ENCODE assay signal across 7 cellular contexts in genomic region chr15:62420371-62420770, GRCh38. TPM values are rescaled to one million over a fixed set of nuclear protein-coding genes. Genes with fewer than 3 reads are reported as not detected.
DNase-seq lines count a peak whose midpoint lies in the region; ATAC-seq, FAIRE-seq and TF ChIP-seq lines count a peak whose summit lies in the region.
"Not testable (repeated sequence)": the region's sequence is repeated elsewhere in the genome, so short reads cannot be mapped to it uniquely, and the experiment has no call there.

No MANE protein-coding gene starts in this region.

- not testable (repeated sequence) for H3K4ac ChIP-seq in mesenchymal stem cell (ENCODE audit: low read depth in 1 of 2, low read length in 2 of 2)

- H2AFZ ChIP-seq in mesenchymal stem cell (ENCODE audit: low read depth, low read length): not testable (repeated sequence)

- not testable (repeated sequence) for H3K9me3 Mint-ChIP-seq in Caco-2 (ENCODE audit: unreplicated experiment); endodermal cell; progenitor cell of endocrine pancreas (ENCODE audit: low read depth)

- not testable (repeated sequence) for H3K27me3 ChIP-seq in Caco-2 (replicated peaks; ENCODE audit: control insufficient read depth, insufficient read depth, low read length); endodermal cell (ENCODE audit: control insufficient read depth, insufficient read depth, low read length, poor library complexity, severe bottlenecking); kidney epithelial cell (ENCODE audit: control insufficient read depth, insufficient read depth, low read length); mesenchymal stem cell (ENCODE audit: control insufficient read depth in 1 of 2, insufficient read depth in 1 of 2, low read length in 2 of 2); thoracic aorta (replicated peaks; ENCODE audit: insufficient read depth)

- CTCF ChIA-PET in Caco-2 (lab: Charles Lee): not testable (repeated sequence)

- intact Hi-C loops in Caco-2 (cut with micrococcal nuclease; ENCODE audit: unreplicated experiment): not testable (repeated sequence)

- H3K27ac Mint-ChIP-seq in Caco-2 (ENCODE audit: unreplicated experiment) (peak overlapping the region; percentile 83), endodermal cell (peak overlapping the region; percentile 72), progenitor cell of endocrine pancreas (peak overlapping the region; percentile 86)

- not testable (repeated sequence) for ATAC-seq in thoracic aorta (ENCODE audit: insufficient number of reproducible peaks, low FRiP score, low read depth)

- POLR2A ChIA-PET in Caco-2 (lab: Charles Lee): not testable (repeated sequence)

- TF ChIP-seq CTCF in Caco-2 (IDR thresholded peaks at IDR 0.05; ENCODE audit: insufficient read depth in 1 of 2, low read depth in 1 of 2, low read length in 1 of 2, severe bottlenecking in 1 of 2, unreplicated experiment in 1 of 2); endodermal cell (conservative IDR thresholded peaks at IDR 0.05); kidney epithelial cell (IDR thresholded peaks at IDR 0.05; ENCODE audit: insufficient read depth, low read length, poor library complexity, severe bottlenecking); progenitor cell of endocrine pancreas (IDR thresholded peaks at IDR 0.05; ENCODE audit: unreplicated experiment); thoracic aorta (IDR thresholded peaks at IDR 0.05): not testable (repeated sequence)

- H3K27me3 Mint-ChIP-seq in Caco-2 (ENCODE audit: insufficient read depth, unreplicated experiment); endodermal cell (ENCODE audit: insufficient read depth); progenitor cell of endocrine pancreas: not testable (repeated sequence)

- H3K4me3 ChIP-seq in Caco-2 (ENCODE audit: low read depth, low read length); endodermal cell (ENCODE audit: low read length); kidney epithelial cell (ENCODE audit: low read depth, low read length); mesenchymal stem cell (ENCODE audit: insufficient read depth in 1 of 2, low read depth in 1 of 2, low read length in 2 of 2); thoracic aorta: not testable (repeated sequence)

- peaks cover 29% of the 10 kb centered on the region for H3K36me3 Mint-ChIP-seq in Caco-2 (ENCODE audit: insufficient read depth, unreplicated experiment)
- not testable (repeated sequence) for H3K36me3 Mint-ChIP-seq in endodermal cell (ENCODE audit: low read depth); progenitor cell of endocrine pancreas (ENCODE audit: insufficient read depth)

- H4K8ac ChIP-seq in mesenchymal stem cell (ENCODE audit: low read length): not testable (repeated sequence)

- not testable (repeated sequence) for H3K9me3 ChIP-seq in Caco-2; endodermal cell (ENCODE audit: control insufficient read depth, low read length); mesenchymal stem cell (ENCODE audit: control insufficient read depth, low read length); thoracic aorta

- not testable (repeated sequence) for H3K14ac ChIP-seq in mesenchymal stem cell (ENCODE audit: low read length in 2 of 2)

- not testable (repeated sequence) for H4K91ac ChIP-seq in mesenchymal stem cell (ENCODE audit: low read length)

- not testable (repeated sequence) for H3K36me3 ChIP-seq in Caco-2 (ENCODE audit: control insufficient read depth, insufficient read depth, low read length); endodermal cell (ENCODE audit: control insufficient read depth, insufficient read depth, low read length); kidney epithelial cell (ENCODE audit: control insufficient read depth, insufficient read depth, low read length); mesenchymal stem cell (ENCODE audit: control insufficient read depth in 1 of 2, insufficient read depth in 2 of 2, low read depth in 1 of 2, low read length in 2 of 2); thoracic aorta

- not testable (repeated sequence) for H2BK5ac ChIP-seq in mesenchymal stem cell (ENCODE audit: low read depth, low read length, poor library complexity, severe bottlenecking)

- H2BK12ac ChIP-seq in mesenchymal stem cell (ENCODE audit: low read length in 2 of 2): not testable (repeated sequence)

- not testable (repeated sequence) for H3K18ac ChIP-seq in mesenchymal stem cell (ENCODE audit: low read depth in 1 of 2, low read length in 2 of 2)

- not testable (repeated sequence) for H2BK120ac ChIP-seq in mesenchymal stem cell (ENCODE audit: low read depth, low read length)

- H3K4me1 Mint-ChIP-seq in Caco-2 (ENCODE audit: low read depth, unreplicated experiment) (peaks cover 20% of the 10 kb centered on the region), endodermal cell (peaks cover 50% of the 10 kb centered on the region), progenitor cell of endocrine pancreas (ENCODE audit: low read depth) (peaks cover 21% of the 10 kb centered on the region)

- not testable (repeated sequence) for H2AK5ac ChIP-seq in mesenchymal stem cell (ENCODE audit: low read length, severe bottlenecking)

- H3K4me1 ChIP-seq in Caco-2 (peaks cover 56% of the 10 kb centered on the region), endodermal cell (ENCODE audit: control insufficient read depth, insufficient read depth, low read length) (peaks cover 22% of the 10 kb centered on the region), mesenchymal stem cell (ENCODE audit: control insufficient read depth, insufficient read depth, low read depth, low read length) (peaks cover 12% of the 10 kb centered on the region), thoracic aorta (ENCODE audit: control insufficient read depth in 1 of 2, low read depth in 2 of 2) (peaks cover 15 to 47% of the 10 kb centered on the region in 2 donors)

- DNase-seq in Caco-2: peak; percentile 33 to 40
- peak; percentile 78 for DNase-seq in RCC 7860 (ENCODE audit: low spot score)
- not testable (repeated sequence) for DNase-seq in endodermal cell; mesenchymal stem cell; progenitor cell of endocrine pancreas (ENCODE audit: low spot score, unreplicated experiment); thoracic aorta (ENCODE audit: low spot score)
- peak; percentile 55 for DNase-seq in kidney epithelial cell (ENCODE audit: low read depth)

- H3K4me3 Mint-ChIP-seq in Caco-2 (ENCODE audit: unreplicated experiment) (peak overlapping the region; percentile 16), endodermal cell (peak overlapping the region; percentile 24)
- not testable (repeated sequence) for H3K4me3 Mint-ChIP-seq in progenitor cell of endocrine pancreas (ENCODE audit: low read depth)

- not testable (repeated sequence) for H3K27ac ChIP-seq in endodermal cell (ENCODE audit: low read depth, low read length)
- peak overlapping the region; percentile 96 for H3K27ac ChIP-seq in mesenchymal stem cell (ENCODE audit: low read length, poor library complexity, severe bottlenecking)
- peak overlapping the region; percentile 13 to 55 for H3K27ac ChIP-seq in thoracic aorta

- not testable (repeated sequence) for H2BK15ac ChIP-seq in mesenchymal stem cell (ENCODE audit: low read depth, poor library complexity, severe bottlenecking)

- peaks cover 38% of the 10 kb centered on the region for H3K79me1 ChIP-seq in mesenchymal stem cell (replicated peaks; ENCODE audit: low read length, poor library complexity, severe bottlenecking)

- not testable (repeated sequence) for H3K9ac ChIP-seq in endodermal cell (ENCODE audit: extremely low read depth, low read length, poor library complexity, severe bottlenecking); mesenchymal stem cell (ENCODE audit: low read length)

- H3K23ac ChIP-seq in mesenchymal stem cell (ENCODE audit: low read length in 2 of 2): not testable (repeated sequence)

- peak; percentile 97 for FAIRE-seq in RCC 7860 (lab: Jason Lieb, UNC)

- H3K4me2 ChIP-seq in mesenchymal stem cell (ENCODE audit: low read length, poor library complexity, severe bottlenecking): peak overlapping the region; percentile 55

- WGBS in endodermal cell (ENCODE audit: insufficient coverage in 1 of 2, insufficient read length in 1 of 2), 2 experiments: 86 to 88% methylated on average over 5 to 6 of the region's 6 CpGs
- 98% methylated on average over 6 of the region's 6 CpGs for WGBS in mesenchymal stem cell

- not testable (repeated sequence) for BruUV-seq in Caco-2 (replicated peaks; lab: Mats Ljungman, UMichigan)

RNA-seq across cellular contexts. Expression of gene TLN2, which starts 30.0 kb away (rescaled TPM):
- 75.7 and 77.5 TPM in 2 replicates for total RNA-seq in Caco-2 (2022)
- total RNA-seq in endodermal cell: 10 to 100 TPM; 86.5 to 98.7 TPM
- polyA plus RNA-seq in endodermal cell (2013, experiment 1 of 2): 17.2 TPM
- polyA plus RNA-seq in endodermal cell (2013, experiment 2 of 2): 14.4 TPM
- total RNA-seq in kidney epithelial cell: 12.7 TPM in 2 replicates
- polyA plus RNA-seq in mesenchymal stem cell (2013, experiment 1 of 2): 5.9 TPM
- 6.0 TPM for polyA plus RNA-seq in mesenchymal stem cell (2013, experiment 2 of 2)
- total RNA-seq in progenitor cell of endocrine pancreas: 24.7 and 26.5 TPM in 2 replicates
- 10 to 100 TPM; 41.2 to 63.8 TPM for total RNA-seq in thoracic aorta
